1 cellular context compared by ENCODE assay signal in the genomic region with DNA sequence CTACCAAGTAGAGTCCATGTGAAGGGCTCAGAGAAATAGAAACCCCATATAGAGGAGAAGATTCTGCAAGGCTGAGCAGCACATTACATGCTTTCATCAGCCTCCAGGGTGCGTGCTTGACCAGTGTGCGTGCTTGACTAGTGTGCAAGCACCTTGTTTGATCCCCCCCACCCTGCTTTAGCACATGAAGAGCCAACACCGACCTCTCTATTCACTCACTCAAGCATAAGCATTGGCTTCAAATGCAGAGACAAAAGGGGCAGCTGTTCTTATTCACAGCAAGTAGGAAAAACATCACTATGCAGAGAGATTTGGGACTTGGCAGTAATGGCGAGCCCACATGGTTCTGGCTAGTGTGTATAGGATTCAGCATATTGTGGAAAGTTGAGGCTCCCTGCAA.
TF ChIP-seq lines count a peak whose summit lies in the region.

No MANE protein-coding gene starts in this region.

TF ChIP-seq in WTC11, 78 proteins besides CTCF, POLR2A, EP300 and RAD21:
- TF ChIP-seq, protein P1, sequence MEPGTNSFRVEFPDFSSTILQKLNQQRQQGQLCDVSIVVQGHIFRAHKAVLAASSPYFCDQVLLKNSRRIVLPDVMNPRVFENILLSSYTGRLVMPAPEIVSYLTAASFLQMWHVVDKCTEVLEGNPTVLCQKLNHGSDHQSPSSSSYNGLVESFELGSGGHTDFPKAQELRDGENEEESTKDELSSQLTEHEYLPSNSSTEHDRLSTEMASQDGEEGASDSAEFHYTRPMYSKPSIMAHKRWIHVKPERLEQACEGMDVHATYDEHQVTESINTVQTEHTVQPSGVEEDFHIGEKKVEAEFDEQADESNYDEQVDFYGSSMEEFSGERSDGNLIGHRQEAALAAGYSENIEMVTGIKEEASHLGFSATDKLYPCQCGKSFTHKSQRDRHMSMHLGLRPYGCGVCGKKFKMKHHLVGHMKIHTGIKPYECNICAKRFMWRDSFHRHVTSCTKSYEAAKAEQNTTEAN (CRISPR knock-in tag; IDR thresholded peaks at IDR 0.05): peak; percentile 91
- TF ChIP-seq, protein P2, sequence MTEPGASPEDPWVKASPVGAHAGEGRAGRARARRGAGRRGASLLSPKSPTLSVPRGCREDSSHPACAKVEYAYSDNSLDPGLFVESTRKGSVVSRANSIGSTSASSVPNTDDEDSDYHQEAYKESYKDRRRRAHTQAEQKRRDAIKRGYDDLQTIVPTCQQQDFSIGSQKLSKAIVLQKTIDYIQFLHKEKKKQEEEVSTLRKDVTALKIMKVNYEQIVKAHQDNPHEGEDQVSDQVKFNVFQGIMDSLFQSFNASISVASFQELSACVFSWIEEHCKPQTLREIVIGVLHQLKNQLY (CRISPR knock-in tag; IDR thresholded peaks at IDR 0.05): no peak
- TF ChIP-seq ZNF396 (CRISPR knock-in tag; IDR thresholded peaks at IDR 0.05; ENCODE audit: borderline replicate concordance): 0 out of 2 replicates have a peak, but pooled peaks have one; percentile 40
- no peak for TF ChIP-seq RELA (CRISPR knock-in tag; IDR thresholded peaks at IDR 0.05; ENCODE audit: borderline replicate concordance)
TF ChIP-seq in WTC11: peak in this region for 2.
